Comparison of ENCODE assay signal across 28 cellular contexts in the genomic region with DNA sequence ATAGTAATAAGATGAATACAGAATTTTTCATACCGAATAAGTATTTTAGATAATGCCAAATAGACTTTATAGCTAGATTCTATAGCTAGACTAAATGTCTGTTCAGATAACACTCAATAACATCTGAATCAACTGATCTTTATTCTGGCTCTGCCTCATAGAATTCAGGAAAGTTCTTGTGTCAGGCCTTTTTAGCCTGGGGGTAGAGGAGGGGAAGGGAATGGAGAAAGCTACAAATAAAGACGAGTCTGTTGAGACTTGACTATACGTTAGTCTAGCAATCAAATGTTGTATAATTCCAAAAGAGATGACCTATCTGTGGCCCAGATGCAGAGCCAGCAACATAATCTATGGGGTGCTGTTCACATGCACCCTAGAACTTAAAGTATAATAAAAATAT.
"Had no signal": no experiment of that assay in that cellular context is flagged by ENCODE, and none has a peak within 500 bp of the region (broad histone marks: within the 10 kb centered on the region; RNA-seq: fewer than 3 reads in every experiment).

No MANE protein-coding gene starts in this region.

- ATAC-seq: Panc1, SK-N-SH treated with all-trans-retinoic acid at 6 μM for 48 hours, T-cell had no signal

- DNase-seq: Karpas-422; MM.1S; MV-4-11; NCI-H1092; NCI-H1105; NCI-H1417 treated with DMSO at 0.1 percent for 48 hours; NCI-H1436 treated with DMSO at 0.1 percent for 48 hours; NCI-H1694 treated with DMSO at 0.1 percent for 48 hours; NCI-H187 treated with DMSO at 0.1 percent for 48 hours; NCI-H2029; NCI-H2081; NCI-H2171 treated with DMSO at 0.1 percent for 48 hours; NCI-H2227 treated with DMSO at 0.1 percent for 48 hours; NCI-H345; NCI-H446; NCI-H510A treated with DMSO at 0.1 percent for 48 hours; NCI-H526; NCI-H69; NCI-H748 treated with DMSO at 0.1 percent for 48 hours; NCI-H82; NK-92 treated with Interleukin-12 subunit alpha and Interleukin-12 subunit beta, amount 100 ng/mL, for 24 hours; PC-9; Right ventricle myocardium superior; RPMI8226; SHP77 treated with DMSO at 0.1 percent for 48 hours; T-cell had no signal
